Comparison of ENCODE assay signal across 9 cellular contexts in the genomic region with DNA sequence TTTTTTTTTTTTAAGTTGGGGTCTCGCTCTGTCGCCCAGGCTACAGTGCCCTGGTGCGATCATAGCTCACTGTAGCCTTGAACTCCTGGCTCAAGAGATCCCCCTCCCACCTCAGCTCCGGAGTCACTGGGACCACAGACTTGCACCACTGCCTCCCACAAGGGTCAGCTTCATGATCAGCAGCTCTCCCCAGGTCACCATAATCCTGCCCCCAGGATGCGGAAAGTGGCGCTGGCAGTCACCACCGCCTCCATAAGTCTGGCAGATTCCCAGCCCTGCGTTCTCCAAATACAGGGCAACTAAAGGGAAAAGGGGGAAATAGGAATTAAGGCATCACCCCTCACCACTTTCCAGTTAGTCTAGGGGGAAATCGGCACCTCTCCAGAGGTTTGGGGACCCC. TPM values are rescaled to one million over a fixed set of nuclear protein-coding genes. Genes with fewer than 3 reads are reported as not detected.
DNase-seq lines count a peak whose midpoint lies in the region; ATAC-seq, FAIRE-seq and TF ChIP-seq lines count a peak whose summit lies in the region.
"Had no signal": no experiment of that assay in that cellular context is flagged by ENCODE, and none has a peak within 500 bp of the region (broad histone marks: within the 10 kb centered on the region; RNA-seq: fewer than 3 reads in every experiment).

No MANE protein-coding gene starts in this region.

- no peak overlapping the region for H3K4ac ChIP-seq in mesendoderm (ENCODE audit: low read depth, low read length)

- H4K5ac ChIP-seq in mesendoderm (ENCODE audit: low read length): no peak overlapping the region

- no peaks in the 10 kb centered on the region for H3K9me3 Mint-ChIP-seq in activated naive CD4-positive, alpha-beta T cell treated with anti-CD3 and anti-CD28 coated beads for 36 hours
- no peaks in the 10 kb centered on the region for H3K9me3 Mint-ChIP-seq in type B pancreatic cell

- in situ Hi-C loops in GM12878 (cut with MboI): no loop called here

- H2BK15ac ChIP-seq in mesendoderm (replicated peaks; ENCODE audit: low read depth): no peak overlapping the region

- H3K27ac ChIP-seq in GM12878 (ENCODE audit: control insufficient read depth, insufficient read depth) (peak overlapping the region; percentile 57; the same call in 1 of the 2 replicates), mesendoderm (ENCODE audit: low read depth, low read length) (no peak overlapping the region)

- H2BK5ac ChIP-seq in mesendoderm (ENCODE audit: low read length): no peak overlapping the region

- no peak for TF ChIP-seq RAD21 in GM12878 (IDR thresholded peaks at IDR 0.05; ENCODE audit: insufficient read depth, low read depth, low read length)

- ATAC-seq in GM12878 (no peak), GM21825 (IDR thresholded peaks at IDR 0.05; ENCODE audit: unreplicated experiment) (no peak)
- no peak for ATAC-seq in activated CD4-positive, CD25-positive, alpha-beta regulatory T cell treated with anti-CD3 and anti-CD28 coated beads, Interleukin-2, amount 50 U/mL, for 24 hours

- H3K36me3 ChIP-seq in GM12878 (ENCODE audit: control insufficient read depth in 2 of 2, insufficient read depth in 2 of 2, low read length in 1 of 2) (no peaks in the 10 kb centered on the region), mesendoderm (ENCODE audit: control insufficient read depth, insufficient read depth, low read length) (no peaks in the 10 kb centered on the region)

- BruUV-seq in GM12878 (replicated peaks; lab: Mats Ljungman, UMichigan): TSS peak; percentile 90

- H3K4me1 Mint-ChIP-seq in activated naive CD4-positive, alpha-beta T cell treated with anti-CD3 and anti-CD28 coated beads for 36 hours (ENCODE audit: low read depth): peaks cover 76% of the 10 kb centered on the region
- peaks cover 18% of the 10 kb centered on the region for H3K4me1 Mint-ChIP-seq in type B pancreatic cell (ENCODE audit: unreplicated experiment)

- TF ChIP-seq EP300 in GM12878 (IDR thresholded peaks at IDR 0.05; ENCODE audit: borderline replicate concordance in 1 of 2, control insufficient read depth in 1 of 2, low read depth in 2 of 2, low read length in 2 of 2): no peak

- no peak for DNase-seq in activated naive CD4-positive, alpha-beta T cell treated with anti-CD3 and anti-CD28 coated beads for 36 hours
- DNase-seq in activated naive CD4-positive, alpha-beta T cell (lab: John Stamatoyannopoulos, UW): no peak
- DNase-seq in GM12878 (ENCODE audit: low read depth, low spot score): no peak
- no peak for DNase-seq in mesendoderm
- DNase-seq in type B pancreatic cell (ENCODE audit: extremely low spot score, unreplicated experiment): peak; percentile 55
- DNase-seq in stimulated activated CD4-positive, alpha-beta T cell treated with anti-CD3 and anti-CD28 coated beads, Interleukin-2, amount 100 ng/mL, for 48 hours: no peak

- H3K4me3 Mint-ChIP-seq in activated naive CD4-positive, alpha-beta T cell treated with anti-CD3 and anti-CD28 coated beads for 36 hours: peak overlapping the region; percentile 65
- peak overlapping the region; percentile 83 for H3K4me3 Mint-ChIP-seq in type B pancreatic cell

- SMC1A ChIA-PET in GM12878 (lab: Charles Lee; ENCODE audit: uncharacterized antibody, unreplicated experiment): interaction anchor here (0.7 to 1.9 kb wide), 4 partner anchors 9 to 124 kb away, joined by 3 to 7 read pairs (median 4); no protein-coding TSS in a partner anchor

- FAIRE-seq in GM12878 (lab: Jason Lieb, UNC): no peak

- H3K18ac ChIP-seq in mesendoderm (ENCODE audit: low read length): no peak overlapping the region

- POLR2A ChIA-PET in GM12878 (lab: Charles Lee): interaction anchor here (0.7 to 7.9 kb wide), 5 partner anchors 8 to 340 kb away, joined by 3 to 106 read pairs (median 4); a partner anchor contains a TSS

- peak overlapping the region; percentile 67; the same call in 1 of the 2 replicates for H3K4me3 ChIP-seq in GM12878
- H3K4me3 ChIP-seq in mesendoderm (ENCODE audit: low read length): no peak overlapping the region

- H2BK120ac ChIP-seq in mesendoderm (ENCODE audit: low read depth, low read length): no peak overlapping the region

- intact Hi-C loops in activated naive CD4-positive, alpha-beta T cell treated with anti-CD3 and anti-CD28 coated beads for 36 hours (cut with micrococcal nuclease): loop anchor here (5.0 kb wide), 1 partner anchor 1131 kb away; a partner anchor contains a TSS
- intact Hi-C loops in GM12878 (cut with micrococcal nuclease; ENCODE audit: unreplicated experiment): loop anchor here (10.0 kb wide), 2 partner anchors 233 to 433 kb away; a partner anchor contains a TSS

- 51% methylated on average over 9 of the region's 9 CpGs for WGBS in GM12878 (ENCODE audit: insufficient coverage, insufficient replicate concordance, low lambda C conversion rate, missing lambda C conversion rate)
- no CpG with 5 or more reads among the region's 9 CpGs for WGBS in mesendoderm (ENCODE audit: extremely low coverage, insufficient coverage, low lambda C conversion rate)

- peak overlapping the region; percentile 99 for H3K27ac Mint-ChIP-seq in activated naive CD4-positive, alpha-beta T cell treated with anti-CD3 and anti-CD28 coated beads for 36 hours
- peak overlapping the region; percentile 86 for H3K27ac Mint-ChIP-seq in type B pancreatic cell

- H3K4me2 ChIP-seq in GM12878 (ENCODE audit: control insufficient read depth, insufficient read depth) (peak overlapping the region; percentile 85), mesendoderm (ENCODE audit: low read length) (no peak overlapping the region)

- H3K79me1 ChIP-seq in mesendoderm (ENCODE audit: low read length): no peaks in the 10 kb centered on the region

- H3K4me1 ChIP-seq in GM12878 (ENCODE audit: control insufficient read depth, insufficient read depth, low read length) (peaks cover 80% of the 10 kb centered on the region), mesendoderm (ENCODE audit: control insufficient read depth, low read depth, low read length) (no peaks in the 10 kb centered on the region)

- no peaks in the 10 kb centered on the region for H4K20me1 ChIP-seq in GM12878 (ENCODE audit: control insufficient read depth, insufficient read depth)

- H3K9ac ChIP-seq in GM12878 (ENCODE audit: control insufficient read depth, insufficient read depth, low read length) (peak overlapping the region; percentile 66), mesendoderm (ENCODE audit: low read length) (no peak overlapping the region)

- H3K36me3 Mint-ChIP-seq in activated naive CD4-positive, alpha-beta T cell treated with anti-CD3 and anti-CD28 coated beads for 36 hours (ENCODE audit: low read depth): no peaks in the 10 kb centered on the region
- H3K36me3 Mint-ChIP-seq in type B pancreatic cell: no peaks in the 10 kb centered on the region

- TF ChIP-seq POLR2A in GM12878 (IDR thresholded peaks at IDR 0.05; ENCODE audit: low read depth, low read length): no peak

- H3K23ac ChIP-seq in mesendoderm (ENCODE audit: low read length): no peak overlapping the region

- H3K27me3 Mint-ChIP-seq in activated naive CD4-positive, alpha-beta T cell treated with anti-CD3 and anti-CD28 coated beads for 36 hours (ENCODE audit: low read depth): no peaks in the 10 kb centered on the region
- H3K27me3 Mint-ChIP-seq in type B pancreatic cell: peaks cover 28% of the 10 kb centered on the region

- H3K56ac ChIP-seq in mesendoderm (ENCODE audit: low read length): peak overlapping the region; percentile 78

- H3K79me2 ChIP-seq in GM12878 (ENCODE audit: control insufficient read depth, insufficient read depth, low read length) (peaks cover 8% of the 10 kb centered on the region), mesendoderm (ENCODE audit: control insufficient read depth, insufficient read depth, low read length) (no peaks in the 10 kb centered on the region)

- RAD21 ChIA-PET in GM12878 (lab: Charles Lee; ENCODE audit: unreplicated experiment): interaction anchor here (0.6 to 7.4 kb wide), 8 partner anchors 9 to 238 kb away, joined by 3 to 60 read pairs (median 5); no protein-coding TSS in a partner anchor

- no peak overlapping the region for H2AFZ ChIP-seq in GM12878 (ENCODE audit: control insufficient read depth, low read depth, low read length)

- H2AK5ac ChIP-seq in mesendoderm (ENCODE audit: low read length): no peak overlapping the region

- CTCF ChIA-PET in activated naive CD4-positive, alpha-beta T cell treated with anti-CD3 and anti-CD28 coated beads for 36 hours (lab: Charles Lee): interaction anchor here (0.7 to 7.9 kb wide), 8 partner anchors 7 to 411 kb away, joined by 3 to 71 read pairs (median 10); a partner anchor contains a TSS
- CTCF ChIA-PET in GM12878 (lab: Yijun Ruan, JAX): interaction anchor here (1.3 to 7.0 kb wide), 3 partner anchors 13 to 22 kb away, joined by 3 to 51 read pairs (median 22); no protein-coding TSS in a partner anchor

- TF ChIP-seq CTCF in GM12878 (IDR thresholded peaks at IDR 0.05 in 2 of 3, conservative IDR thresholded peaks at IDR 0.05 in 1 of 3; ENCODE audit: control insufficient read depth in 2 of 3, extremely low read depth in 1 of 3, insufficient read depth in 1 of 3, low read depth in 3 of 3, low read length in 3 of 3) (no peak), type B pancreatic cell (conservative IDR thresholded peaks at IDR 0.05) (no peak)

- no peaks in the 10 kb centered on the region for H3K9me3 ChIP-seq in GM12878 (replicated peaks; ENCODE audit: control insufficient read depth, insufficient read depth, low read length)

- no peaks in the 10 kb centered on the region for H3K27me3 ChIP-seq in GM12878 (replicated peaks in 1 of 2; ENCODE audit: control insufficient read depth in 2 of 2, insufficient read depth in 2 of 2, low read length in 1 of 2)
- H3K27me3 ChIP-seq in mesendoderm (ENCODE audit: insufficient read depth, low read length, poor library complexity): no peaks in the 10 kb centered on the region

- no peak overlapping the region for H4K8ac ChIP-seq in mesendoderm (ENCODE audit: low read depth, low read length)

RNA-seq across cellular contexts. Expression of a gene that starts 5.2 kb away (rescaled TPM):
- 100 to 1,000 TPM; 349 to 351 TPM for total RNA-seq in activated naive CD4-positive, alpha-beta T cell treated with anti-CD3 and anti-CD28 coated beads for 36 hours
- 85.2 and 91.3 TPM in 2 replicates for total RNA-seq in GM12878 (2013; cell fraction: nucleolus; rRNA removed)
- total RNA-seq in GM12878 (2014; rRNA removed) (46.2 and 46.8 TPM in 2 replicates), GM12878 (2014; rRNA removed; fragmentation: Illumina TruSeq; extraction: Trizol) (22.2 and 25.3 TPM in 2 replicates), GM12878 (2021) (82.7 and 87.9 TPM in 2 replicates), type B pancreatic cell (ENCODE audit: low replicate concordance) (5.1 and 11.9 TPM in 2 replicates)
- 16.0 TPM for polyA plus RNA-seq in GM12878 (2011; ENCODE audit: low read depth)
- polyA plus RNA-seq in GM12878 (2011; rRNA removed) (13.3 and 28.5 TPM in 2 replicates), GM12878 (2014; fragmentation: Illumina TruSeq; extraction: Trizol) (3.1 and 18.1 TPM in 2 replicates), GM12878 (2014; fragmentation: Nextera tagmentation; extraction: Ambion mirVana) (1 to 10 TPM in 1 of 2 experiments, under 1 TPM in 1; 0.76 to 3.8 TPM), GM12878 (2014; rRNA removed) (79.3 and 83.3 TPM in 2 replicates), GM12878 (2016; fragmentation: Nextera tagmentation; extraction: Ambion mirVana) (10 to 100 TPM; 76.2 to 87.1 TPM)
- polyA plus RNA-seq in GM12878 (2011; cell fraction: cytosol; rRNA removed): 39.3 and 54.4 TPM in 2 replicates
- 160 and 161 TPM in 2 replicates for polyA plus RNA-seq in GM12878 (2011; cell fraction: nucleus; rRNA removed)
- 47.3 and 50.2 TPM in 2 replicates for polyA plus RNA-seq in GM12878 (2012)
- 12.7 and 34.9 TPM in 2 replicates for polyA minus RNA-seq in GM12878 (2011; rRNA and poly(A)+ RNA removed)
- polyA minus RNA-seq in GM12878 (2011; cell fraction: cytosol; rRNA and poly(A)+ RNA removed): 26.1 and 28.5 TPM in 2 replicates
- polyA minus RNA-seq in GM12878 (2011; cell fraction: nucleus; rRNA and poly(A)+ RNA removed): 22.6 and 34.3 TPM in 2 replicates
- 5.5 TPM for polyA plus RNA-seq in mesendoderm (2013, experiment 1 of 2)
- polyA plus RNA-seq in mesendoderm (2013, experiment 2 of 2): 5.2 TPM
- polyA plus RNA-seq: neural cell had no signal

RNA-seq across cellular contexts. Expression of a gene that starts 26.2 kb away (rescaled TPM):
- under 1 TPM; 0.48 to 0.57 TPM for total RNA-seq in activated naive CD4-positive, alpha-beta T cell treated with anti-CD3 and anti-CD28 coated beads for 36 hours
- 2.2 and 2.9 TPM in 2 replicates for total RNA-seq in GM12878 (2013; cell fraction: nucleolus; rRNA removed)
- total RNA-seq in GM12878 (2014; rRNA removed): 0.85 and 0.98 TPM in 2 replicates
- total RNA-seq in GM12878 (2014; rRNA removed; fragmentation: Illumina TruSeq; extraction: Trizol): 0.09 and 0.31 TPM in 2 replicates
- 0.44 and 0.72 TPM in 2 replicates for total RNA-seq in GM12878 (2021)
- polyA plus RNA-seq in GM12878 (2011; ENCODE audit: low read depth): 0.16 TPM
- 4.4 and 6.3 TPM in 2 replicates for polyA plus RNA-seq in GM12878 (2011; rRNA removed)
- 6.6 and 7.9 TPM in 2 replicates for polyA plus RNA-seq in GM12878 (2011; cell fraction: cytosol; rRNA removed)
- 7.3 and 12.0 TPM in 2 replicates for polyA plus RNA-seq in GM12878 (2011; cell fraction: nucleus; rRNA removed)
- polyA plus RNA-seq in GM12878 (2012): 0.42 and 0.72 TPM in 2 replicates
- 0.10 TPM in 1 of 2 replicates, not detected in the other for polyA plus RNA-seq in GM12878 (2014; fragmentation: Illumina TruSeq; extraction: Trizol)
- polyA plus RNA-seq in GM12878 (2014; fragmentation: Nextera tagmentation; extraction: Ambion mirVana): under 1 TPM; 0.03 to 0.07 TPM
- 0.39 and 0.51 TPM in 2 replicates for polyA plus RNA-seq in GM12878 (2014; rRNA removed)
- polyA plus RNA-seq in GM12878 (2016; fragmentation: Nextera tagmentation; extraction: Ambion mirVana): under 1 TPM; 0.55 to 0.79 TPM
- 1.9 and 2.2 TPM in 2 replicates for polyA minus RNA-seq in GM12878 (2011; rRNA and poly(A)+ RNA removed)
- polyA minus RNA-seq in GM12878 (2011; cell fraction: cytosol; rRNA and poly(A)+ RNA removed): 0.52 and 1.2 TPM in 2 replicates
- 0.96 and 1.3 TPM in 2 replicates for polyA minus RNA-seq in GM12878 (2011; cell fraction: nucleus; rRNA and poly(A)+ RNA removed)
- not detected for polyA plus RNA-seq in mesendoderm (2013, experiment 1 of 2)
- 0.03 TPM for polyA plus RNA-seq in mesendoderm (2013, experiment 2 of 2)
- 1.1 and 2.5 TPM in 2 replicates for total RNA-seq in type B pancreatic cell (ENCODE audit: low replicate concordance)
- polyA plus RNA-seq: neural cell had no signal
